ENCODE assay signal across 8 cellular contexts in the genomic region with DNA sequence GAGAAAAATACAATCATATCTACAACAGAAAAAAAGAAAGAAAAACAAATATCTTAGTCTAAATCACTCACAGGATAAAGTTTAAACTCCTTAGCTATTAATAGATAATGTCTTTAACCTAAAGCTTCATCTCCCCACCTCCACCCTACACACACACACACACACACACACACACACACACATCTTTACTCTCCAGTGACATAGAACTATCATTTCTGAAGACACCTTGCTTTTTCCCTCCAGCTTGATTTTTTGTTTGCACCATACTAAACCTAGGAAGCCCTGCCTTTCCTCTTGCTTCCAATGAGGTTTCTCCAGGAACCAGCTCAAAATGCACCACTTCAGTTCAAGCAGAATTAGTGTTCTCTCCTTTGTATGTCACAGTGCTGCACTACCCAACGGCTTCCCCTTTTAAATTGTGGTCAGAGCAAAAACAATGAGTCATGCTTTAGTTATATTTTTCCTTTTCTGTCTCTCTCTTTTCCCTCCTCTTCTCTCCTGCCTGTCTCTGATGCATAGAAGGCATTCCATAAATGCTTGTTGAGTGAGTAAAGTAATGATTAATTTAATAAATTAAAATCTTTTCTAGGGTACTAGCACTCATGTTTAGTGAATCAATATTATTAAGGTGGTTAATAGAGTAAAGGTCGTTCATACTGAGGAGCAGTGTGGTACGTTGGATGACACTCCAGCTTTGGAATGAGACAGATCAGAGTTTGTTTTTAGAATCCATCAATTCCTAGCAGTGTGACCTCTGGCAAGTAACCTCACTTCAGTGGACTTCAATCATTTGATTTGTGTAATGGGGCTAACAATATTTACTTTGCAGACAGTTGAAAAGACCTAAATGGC. TPM values are rescaled to one million over a fixed set of nuclear protein-coding genes. Genes with fewer than 3 reads are reported as not detected.
DNase-seq lines count a peak whose midpoint lies in the region; ATAC-seq and TF ChIP-seq lines count a peak whose summit lies in the region.

No MANE protein-coding gene starts in this region.

- peaks cover 1% of the 10 kb centered on the region for H3K9me3 Mint-ChIP-seq in activated T-cell treated with anti-CD3 and anti-CD28 coated beads, Interleukin-2, amount 50 U/mL, for 4 hours
- H3K9me3 Mint-ChIP-seq in activated T-cell treated with anti-CD3 and anti-CD28 coated beads, Interleukin-2, amount 50 U/mL, for 24 hours, result no peaks in the 10 kb centered on the region
- peaks cover 2% of the 10 kb centered on the region for H3K9me3 Mint-ChIP-seq in activated CD8-positive, alpha-beta T cell treated with anti-CD3 and anti-CD28 coated beads, Interleukin-2, amount 10 ng/mL, durations not matched to agents 7 days and 5 days (ENCODE audit: insufficient read depth)
- H3K9me3 Mint-ChIP-seq in naive thymus-derived CD8-positive, alpha-beta T cell, result peaks cover 0 to 3% (median 0%) of the 10 kb centered on the region in 9 donors
- peaks cover 2% of the 10 kb centered on the region for H3K9me3 Mint-ChIP-seq in WTC11

- peaks cover 23% of the 10 kb centered on the region for H3K4me1 Mint-ChIP-seq in activated T-cell treated with anti-CD3 and anti-CD28 coated beads, Interleukin-2, amount 50 U/mL, for 4 hours (ENCODE audit: low read depth)
- H3K4me1 Mint-ChIP-seq in activated T-cell treated with anti-CD3 and anti-CD28 coated beads, Interleukin-2, amount 50 U/mL, for 24 hours (ENCODE audit: low read depth), result peaks cover 20% of the 10 kb centered on the region
- H3K4me1 Mint-ChIP-seq in activated CD8-positive, alpha-beta T cell treated with anti-CD3 and anti-CD28 coated beads, Interleukin-2, amount 10 ng/mL, durations not matched to agents 7 days and 5 days (ENCODE audit: low read depth), result peaks cover 49% of the 10 kb centered on the region
- H3K4me1 Mint-ChIP-seq in naive thymus-derived CD8-positive, alpha-beta T cell, result peaks cover 10 to 31% (median 22%) of the 10 kb centered on the region in 4 donors
- peaks cover 7% of the 10 kb centered on the region for H3K4me1 Mint-ChIP-seq in WTC11

- TF ChIP-seq CTCF in WTC11 (IDR thresholded peaks at IDR 0.05), result no peak

- POLR2A ChIA-PET in activated CD8-positive, alpha-beta T cell treated with anti-CD3 and anti-CD28 coated beads, Interleukin-2, amount 10 ng/mL, durations not matched to agents 7 days and 5 days (lab: Charles Lee), result no interaction called here
- POLR2A ChIA-PET in naive thymus-derived CD8-positive, alpha-beta T cell (lab: Charles Lee), result no interaction called here
- POLR2A ChIA-PET in WTC11 (lab: Charles Lee), result no interaction called here

- CTCF ChIA-PET in activated CD8-positive, alpha-beta T cell treated with anti-CD3 and anti-CD28 coated beads, Interleukin-2, amount 10 ng/mL, durations not matched to agents 7 days and 5 days (lab: Charles Lee), result interaction anchor here (1.0 to 1.6 kb wide), 3 partner anchors 28 to 297 kb away, joined by 3 read pairs; no protein-coding TSS in a partner anchor
- CTCF ChIA-PET in WTC11 (lab: Charles Lee), result no interaction called here

- H3K36me3 Mint-ChIP-seq in activated T-cell treated with anti-CD3 and anti-CD28 coated beads, Interleukin-2, amount 50 U/mL, for 4 hours (ENCODE audit: insufficient read depth), result no peaks in the 10 kb centered on the region
- H3K36me3 Mint-ChIP-seq in activated T-cell treated with anti-CD3 and anti-CD28 coated beads, Interleukin-2, amount 50 U/mL, for 24 hours (ENCODE audit: low read depth), result no peaks in the 10 kb centered on the region
- peaks cover 9% of the 10 kb centered on the region for H3K36me3 Mint-ChIP-seq in activated CD8-positive, alpha-beta T cell treated with anti-CD3 and anti-CD28 coated beads, Interleukin-2, amount 10 ng/mL, durations not matched to agents 7 days and 5 days (ENCODE audit: low read depth)
- H3K36me3 Mint-ChIP-seq in naive thymus-derived CD8-positive, alpha-beta T cell, result no peaks in the 10 kb centered on the region
- H3K36me3 Mint-ChIP-seq in WTC11, result peaks cover 1% of the 10 kb centered on the region; the same call in 1 of the 2 replicates

- no peak overlapping the region for H3K4me3 Mint-ChIP-seq in activated T-cell treated with anti-CD3 and anti-CD28 coated beads, Interleukin-2, amount 50 U/mL, for 4 hours
- no peak overlapping the region for H3K4me3 Mint-ChIP-seq in activated T-cell treated with anti-CD3 and anti-CD28 coated beads, Interleukin-2, amount 50 U/mL, for 24 hours
- peak overlapping the region; percentile 67 for H3K4me3 Mint-ChIP-seq in activated CD8-positive, alpha-beta T cell treated with anti-CD3 and anti-CD28 coated beads, Interleukin-2, amount 10 ng/mL, durations not matched to agents 7 days and 5 days
- peak overlapping the region in 2 of 10 donors; percentile 14 to 33 for H3K4me3 Mint-ChIP-seq in naive thymus-derived CD8-positive, alpha-beta T cell
- H3K4me3 Mint-ChIP-seq in WTC11, result no peak overlapping the region

- H3K27ac Mint-ChIP-seq in activated T-cell treated with anti-CD3 and anti-CD28 coated beads, Interleukin-2, amount 50 U/mL, for 24 hours, result no peak overlapping the region
- H3K27ac Mint-ChIP-seq in activated CD8-positive, alpha-beta T cell treated with anti-CD3 and anti-CD28 coated beads, Interleukin-2, amount 10 ng/mL, durations not matched to agents 7 days and 5 days, result peak overlapping the region; percentile 82
- peak overlapping the region in 2 of 10 donors; percentile 66 to 67 for H3K27ac Mint-ChIP-seq in naive thymus-derived CD8-positive, alpha-beta T cell
- H3K27ac Mint-ChIP-seq in WTC11, result no peak overlapping the region

- H3K27me3 Mint-ChIP-seq in activated T-cell treated with anti-CD3 and anti-CD28 coated beads, Interleukin-2, amount 50 U/mL, for 4 hours (ENCODE audit: low read depth), result no peaks in the 10 kb centered on the region
- peaks cover 17% of the 10 kb centered on the region for H3K27me3 Mint-ChIP-seq in activated T-cell treated with anti-CD3 and anti-CD28 coated beads, Interleukin-2, amount 50 U/mL, for 24 hours
- H3K27me3 Mint-ChIP-seq in activated CD8-positive, alpha-beta T cell treated with anti-CD3 and anti-CD28 coated beads, Interleukin-2, amount 10 ng/mL, durations not matched to agents 7 days and 5 days (ENCODE audit: low read depth), result no peaks in the 10 kb centered on the region
- H3K27me3 Mint-ChIP-seq in naive thymus-derived CD8-positive, alpha-beta T cell, result no peaks in the 10 kb centered on the region
- H3K27me3 Mint-ChIP-seq in WTC11 (ENCODE audit: low read depth), result no peaks in the 10 kb centered on the region

- DNase-seq in activated T-cell treated with anti-CD3 and anti-CD28 coated beads, Interleukin-2, amount 50 U/mL, for 4 hours, result no peak
- no peak for DNase-seq in activated T-cell treated with anti-CD3 and anti-CD28 coated beads, Interleukin-2, amount 50 U/mL, for 24 hours
- peak; percentile 27 for DNase-seq in activated CD8-positive, alpha-beta T cell treated with anti-CD3 and anti-CD28 coated beads, Interleukin-2, amount 10 ng/mL, durations not matched to agents 7 days and 5 days
- DNase-seq in myocyte (ENCODE audit: low read depth), result peak; percentile 63
- DNase-seq in naive thymus-derived CD8-positive, alpha-beta T cell, result no peak
- DNase-seq in WTC11 (ENCODE audit: low spot score), result no peak

- peak; percentile 14 to 36 for ATAC-seq in activated T-cell treated with anti-CD3 and anti-CD28 coated beads, Interleukin-2, amount 50 U/mL, for 4 hours
- ATAC-seq in HG03460 (IDR thresholded peaks at IDR 0.05; ENCODE audit: unreplicated experiment), result peak; percentile 60
- ATAC-seq in activated CD8-positive, alpha-beta T cell treated with anti-CD3 and anti-CD28 coated beads, Interleukin-2, amount 10 ng/mL, durations not matched to agents 7 days and 5 days, result peak; percentile 58
- no peak for ATAC-seq in HG03139 (IDR thresholded peaks at IDR 0.05; ENCODE audit: unreplicated experiment)
- no peak for ATAC-seq in naive thymus-derived CD8-positive, alpha-beta T cell
- no peak for ATAC-seq in WTC11

TF ChIP-seq in WTC11, 78 proteins besides CTCF, POLR2A, EP300 and RAD21:
- TF ChIP-seq ZNF121 (CRISPR knock-in tag; IDR thresholded peaks at IDR 0.05) (no peak), OVOL2 (CRISPR knock-in tag; IDR thresholded peaks at IDR 0.05; ENCODE audit: borderline replicate concordance) (no peak), GTF2I (CRISPR knock-in tag; conservative IDR thresholded peaks at IDR 0.05) (no peak), ZNF219 (CRISPR knock-in tag; IDR thresholded peaks at IDR 0.05; ENCODE audit: borderline replicate concordance) (no peak)

RNA-seq across cellular contexts. Expression of a gene that starts 5.9 kb away (rescaled TPM):
- not detected for total RNA-seq in activated T-cell treated with anti-CD3 and anti-CD28 coated beads, Interleukin-2, amount 50 U/mL, for 4 hours
- total RNA-seq in activated CD8-positive, alpha-beta T cell treated with anti-CD3 and anti-CD28 coated beads, Interleukin-2, amount 10 ng/mL, durations not matched to agents 7 days and 5 days, result under 1 TPM in 1 of 2 experiments, not detected in 1; 0.08 TPM
- total RNA-seq in myocyte (0.40 and 1.3 TPM in 2 replicates), WTC11 (2021) (not detected in 3 replicates)
- 0.14 TPM for polyA plus RNA-seq in myocyte (2012)
- not detected for total RNA-seq in naive thymus-derived CD8-positive, alpha-beta T cell
- not detected for polyA plus RNA-seq in naive thymus-derived CD8-positive, alpha-beta T cell

Comparison
In these comparisons a context has a peak if more than half of its experiments do, and no peak if none do; other contexts are left out.
1. ATAC-seq: peak in activated T-cell treated with anti-CD3 and anti-CD28 coated beads, Interleukin-2, amount 50 U/mL, for 4 hours (2 of 2), HG03460 (single experiment) and activated CD8-positive, alpha-beta T cell treated with anti-CD3 and anti-CD28 coated beads, Interleukin-2, amount 10 ng/mL, durations not matched to agents 7 days and 5 days (single experiment); none in HG03139 (single experiment), naive thymus-derived CD8-positive, alpha-beta T cell (0 of 2) and WTC11 (single experiment).
2. DNase-seq: peak in activated CD8-positive, alpha-beta T cell treated with anti-CD3 and anti-CD28 coated beads, Interleukin-2, amount 10 ng/mL, durations not matched to agents 7 days and 5 days (single experiment) and myocyte (single experiment); none in activated T-cell treated with anti-CD3 and anti-CD28 coated beads, Interleukin-2, amount 50 U/mL, for 4 hours (single experiment), activated T-cell treated with anti-CD3 and anti-CD28 coated beads, Interleukin-2, amount 50 U/mL, for 24 hours (single experiment), naive thymus-derived CD8-positive, alpha-beta T cell (0 of 10) and WTC11 (single experiment).